Comparison of ENCODE assay signal across 8 cellular contexts in the genomic region with DNA sequence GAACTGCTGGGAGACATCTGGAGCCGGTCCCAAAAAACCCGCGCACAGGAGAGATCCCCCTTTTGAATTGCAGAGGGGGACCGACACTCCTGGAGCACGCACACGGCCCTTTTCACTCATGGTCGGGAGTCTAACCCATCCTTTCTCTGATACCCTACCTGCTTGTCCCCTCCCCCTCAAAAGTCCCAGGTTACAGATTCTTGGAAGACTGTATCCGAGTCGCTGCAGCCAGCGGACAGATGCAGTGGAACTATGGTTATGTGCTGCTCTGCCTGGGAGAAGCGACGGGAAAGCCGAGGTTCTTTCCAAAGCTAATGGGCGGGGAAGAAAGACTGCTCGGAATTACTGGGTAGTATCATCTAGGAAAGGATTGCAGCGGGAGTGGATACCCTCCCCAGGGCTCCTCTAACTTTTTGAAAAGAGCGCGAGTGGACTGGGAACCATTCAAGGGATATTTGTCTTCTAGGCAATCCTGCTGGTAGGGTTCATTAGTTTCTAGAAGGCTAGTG. TPM values are rescaled to one million over a fixed set of nuclear protein-coding genes. Genes with fewer than 3 reads are reported as not detected.
DNase-seq lines count a peak whose midpoint lies in the region; ATAC-seq and TF ChIP-seq lines count a peak whose summit lies in the region.

No MANE protein-coding gene starts in this region.

- intact Hi-C loops in right cardiac atrium (cut with DNase I): no loop called here

- H3K27me3 Mint-ChIP-seq in activated naive CD8-positive, alpha-beta T cell treated with anti-CD3 and anti-CD28 coated beads, Interleukin-2, amount 10 ng/mL, durations not matched to agents 7 days and 5 days: peaks cover 94% of the 10 kb centered on the region

- H3K27ac Mint-ChIP-seq in activated naive CD8-positive, alpha-beta T cell treated with anti-CD3 and anti-CD28 coated beads, Interleukin-2, amount 10 ng/mL, durations not matched to agents 7 days and 5 days: no peak overlapping the region

- peaks cover 18% of the 10 kb centered on the region for H3K4me1 Mint-ChIP-seq in activated naive CD8-positive, alpha-beta T cell treated with anti-CD3 and anti-CD28 coated beads, Interleukin-2, amount 10 ng/mL, durations not matched to agents 7 days and 5 days

- POLR2A ChIA-PET in activated naive CD8-positive, alpha-beta T cell treated with anti-CD3 and anti-CD28 coated beads, Interleukin-2, amount 10 ng/mL, durations not matched to agents 7 days and 5 days (lab: Charles Lee): no interaction called here

- peak; percentile 37 for DNase-seq in GM23248
- no peak for DNase-seq in activated naive CD8-positive, alpha-beta T cell treated with anti-CD3 and anti-CD28 coated beads, Interleukin-2, amount 10 ng/mL, durations not matched to agents 7 days and 5 days
- DNase-seq in right cardiac atrium: peak in 2 of 3 donors; percentile 30 to 39
- no peak for DNase-seq in retinal pigment epithelial cell (ENCODE audit: low read depth)
- DNase-seq in COR-L47 (lab: John Stamatoyannopoulos, UW): no peak
- DNase-seq in effector memory CD4-positive, alpha-beta T cell: no peak

- H3K79me2 ChIP-seq in GM23248 (ENCODE audit: insufficient read depth): 0 out of 2 replicates have a peak, but pooled peaks cover 12% of the 10 kb centered on the region

- peaks cover 44% of the 10 kb centered on the region for H3K4me1 ChIP-seq in GM23248 (ENCODE audit: insufficient read depth)
- H3K4me1 ChIP-seq in right cardiac atrium (ENCODE audit: control insufficient read depth, insufficient read depth, low read length): peaks cover 2% of the 10 kb centered on the region
- H3K4me1 ChIP-seq in effector memory CD4-positive, alpha-beta T cell (ENCODE audit: control insufficient read depth, insufficient read depth, low read length, poor library complexity, severe bottlenecking): peaks cover 17% of the 10 kb centered on the region

- H3K9me3 Mint-ChIP-seq in activated naive CD8-positive, alpha-beta T cell treated with anti-CD3 and anti-CD28 coated beads, Interleukin-2, amount 10 ng/mL, durations not matched to agents 7 days and 5 days: no peaks in the 10 kb centered on the region

- no peaks in the 10 kb centered on the region; the same call in 1 of the 2 replicates for H4K20me1 ChIP-seq in GM23248 (ENCODE audit: insufficient read depth)

- peak overlapping the region; percentile 61 for H3K4me3 Mint-ChIP-seq in activated naive CD8-positive, alpha-beta T cell treated with anti-CD3 and anti-CD28 coated beads, Interleukin-2, amount 10 ng/mL, durations not matched to agents 7 days and 5 days

- peak overlapping the region; percentile 76 for H3K4me3 ChIP-seq in GM23248
- H3K4me3 ChIP-seq in right cardiac atrium (ENCODE audit: low read length): peak overlapping the region; percentile 66
- peak overlapping the region; percentile 40 for H3K4me3 ChIP-seq in retinal pigment epithelial cell (ENCODE audit: low read length)
- no peak overlapping the region for H3K4me3 ChIP-seq in effector memory CD4-positive, alpha-beta T cell (ENCODE audit: insufficient read depth, low read depth, low read length, poor library complexity, severe bottlenecking)

- H3K27me3 ChIP-seq in GM23248 (replicated peaks; ENCODE audit: insufficient read depth): no peaks in the 10 kb centered on the region
- no peaks in the 10 kb centered on the region for H3K27me3 ChIP-seq in right cardiac atrium (ENCODE audit: control insufficient read depth, insufficient read depth)
- H3K27me3 ChIP-seq in effector memory CD4-positive, alpha-beta T cell (replicated peaks; ENCODE audit: control insufficient read depth, insufficient read depth, low read length, poor library complexity, severe bottlenecking): peaks cover 50% of the 10 kb centered on the region

- H3K9me3 ChIP-seq in GM23248 (ENCODE audit: low read depth) (no peaks in the 10 kb centered on the region), right cardiac atrium (ENCODE audit: control insufficient read depth, low read length) (no peaks in the 10 kb centered on the region)
- H3K9me3 ChIP-seq in effector memory CD4-positive, alpha-beta T cell (ENCODE audit: control insufficient read depth, low read length): no peaks in the 10 kb centered on the region

- H2AFZ ChIP-seq in GM23248: peak overlapping the region; percentile 66

- no peak for ATAC-seq in activated naive CD8-positive, alpha-beta T cell treated with anti-CD3 and anti-CD28 coated beads, Interleukin-2, amount 10 ng/mL, durations not matched to agents 7 days and 5 days (ENCODE audit: low read depth)
- no peak for ATAC-seq in right cardiac atrium
- ATAC-seq in HG02973 (IDR thresholded peaks at IDR 0.05; ENCODE audit: unreplicated experiment): no peak
- no peak for ATAC-seq in GM21737 (IDR thresholded peaks at IDR 0.05; ENCODE audit: unreplicated experiment)

- in situ Hi-C loops in GM23248 (cut with MboI): no loop called here

- WGBS in GM23248 (ENCODE audit: low coverage in 1 of 2, low lambda C conversion rate in 2 of 2, missing lambda C conversion rate in 2 of 2), 2 experiments: 22 to 26% methylated on average over 18 of the region's 18 CpGs
- WGBS in right cardiac atrium: 10% methylated on average over 18 of the region's 18 CpGs

- H3K27ac ChIP-seq in GM23248: peak overlapping the region; percentile 72
- H3K27ac ChIP-seq in right cardiac atrium (ENCODE audit: low read length): no peak overlapping the region
- H3K27ac ChIP-seq in effector memory CD4-positive, alpha-beta T cell (ENCODE audit: insufficient read depth, low read length, poor library complexity, severe bottlenecking): no peak overlapping the region

- no peak for TF ChIP-seq CTCF in retinal pigment epithelial cell (conservative IDR thresholded peaks at IDR 0.05; ENCODE audit: low read depth, low read length)

- no peaks in the 10 kb centered on the region for H3K9me2 ChIP-seq in GM23248 (ENCODE audit: insufficient read depth)

- H3K36me3 Mint-ChIP-seq in activated naive CD8-positive, alpha-beta T cell treated with anti-CD3 and anti-CD28 coated beads, Interleukin-2, amount 10 ng/mL, durations not matched to agents 7 days and 5 days: no peaks in the 10 kb centered on the region

- H3K4me2 ChIP-seq in GM23248 (ENCODE audit: unreplicated experiment): peak overlapping the region; percentile 75

- peak overlapping the region; percentile 84 for H3K9ac ChIP-seq in GM23248

- H3K36me3 ChIP-seq in GM23248 (ENCODE audit: low read depth): no peaks in the 10 kb centered on the region
- no peaks in the 10 kb centered on the region for H3K36me3 ChIP-seq in effector memory CD4-positive, alpha-beta T cell (ENCODE audit: control insufficient read depth, insufficient read depth, low read length)

- H3F3A ChIP-seq in GM23248 (ENCODE audit: insufficient read depth): peaks cover 56% of the 10 kb centered on the region

RNA-seq across cellular contexts. Expression of a gene that starts 1.5 kb away (rescaled TPM):
- 0.51 and 6.4 TPM in 2 replicates for total RNA-seq in GM23248 (2014; rRNA removed; shearing (Covaris generic))
- polyA plus RNA-seq in GM23248 (2016; fragmentation: Nextera tagmentation; extraction: Ambion mirVana) (4.2 and 4.7 TPM in 2 replicates), right cardiac atrium (1.3 TPM)
- not detected for total RNA-seq in activated naive CD8-positive, alpha-beta T cell treated with anti-CD3 and anti-CD28 coated beads, Interleukin-2, amount 10 ng/mL, durations not matched to agents 7 days and 5 days
- 10 to 100 TPM in 2 of 4 donors, 1 to 10 TPM in 2; 1.2 to 64.6 (median 7.7) TPM for total RNA-seq in right cardiac atrium

Comparison
In these comparisons a context has a peak if more than half of its experiments do, and no peak if none do; other contexts are left out.
1. DNase-seq: peak in GM23248 (single experiment) and right cardiac atrium (2 of 3); none in activated naive CD8-positive, alpha-beta T cell treated with anti-CD3 and anti-CD28 coated beads, Interleukin-2, amount 10 ng/mL, durations not matched to agents 7 days and 5 days (single experiment), retinal pigment epithelial cell (single experiment), COR-L47 (single experiment) and effector memory CD4-positive, alpha-beta T cell (0 of 3).